9 cellular contexts compared by ENCODE assay signal in genomic region chrX:140765043-140765784, GRCh38. TPM values are rescaled to one million over a fixed set of nuclear protein-coding genes. Genes with fewer than 3 reads are reported as not detected.
DNase-seq lines count a peak whose midpoint lies in the region; ATAC-seq and TF ChIP-seq lines count a peak whose summit lies in the region.
"Had no signal": no experiment of that assay in that cellular context is flagged by ENCODE, and none has a peak within 500 bp of the region (broad histone marks: within the 10 kb centered on the region; RNA-seq: fewer than 3 reads in every experiment).

No MANE protein-coding gene starts in this region.

- H3K4me2 ChIP-seq in trophoblast cell (ENCODE audit: low read length): peak overlapping the region; percentile 72

- H3K18ac ChIP-seq in trophoblast cell (ENCODE audit: low read length): no peak overlapping the region

- POLR2A ChIA-PET in CD8-positive, alpha-beta T cell (lab: Charles Lee): no interaction called here

- no peak for DNase-seq in CD8-positive, alpha-beta T cell
- DNase-seq in NCI-H345 treated with DMSO at 0.1 percent for 48 hours (lab: John Stamatoyannopoulos, UW; ENCODE audit: unreplicated experiment) (peak; percentile 16), fibroblast of the aortic adventitia (ENCODE audit: low read depth) (peak; percentile 62), trophoblast cell (no peak), NOMO-1 treated with dmso at 0.1 percent for 144 hours (lab: John Stamatoyannopoulos, UW; ENCODE audit: unreplicated experiment) (no peak), NCI-H2196 (lab: John Stamatoyannopoulos, UW; ENCODE audit: unreplicated experiment) (no peak), epidermal melanocyte (ENCODE audit: insufficient read length, low spot score) (no peak), HuH-7 (ENCODE audit: low spot score) (no peak)

- H3K36me3 Mint-ChIP-seq in CD8-positive, alpha-beta T cell: no peaks in the 10 kb centered on the region
- H3K36me3 Mint-ChIP-seq: memory B cell had no signal

- H3K27me3 Mint-ChIP-seq in CD8-positive, alpha-beta T cell (ENCODE audit: low read depth): peaks cover 10% of the 10 kb centered on the region

- H3K23ac ChIP-seq in trophoblast cell (ENCODE audit: low read length): no peak overlapping the region

- peak overlapping the region; percentile 11 for H4K8ac ChIP-seq in trophoblast cell (ENCODE audit: low read depth, low read length)

- no peaks in the 10 kb centered on the region for H3K9me3 ChIP-seq in CD8-positive, alpha-beta T cell (ENCODE audit: low read length)
- no peaks in the 10 kb centered on the region for H3K9me3 ChIP-seq in trophoblast cell (ENCODE audit: insufficient read depth, low read depth, low read length)

- peak overlapping the region; percentile 23 for H3K4me3 ChIP-seq in CD8-positive, alpha-beta T cell (ENCODE audit: low read depth, low read length)
- H3K4me3 ChIP-seq in fibroblast of the aortic adventitia (ENCODE audit: low read depth, low read length) (peak overlapping the region; percentile 70), trophoblast cell (ENCODE audit: low read depth, low read length) (peak overlapping the region; percentile 51)

- H3K27ac Mint-ChIP-seq in CD8-positive, alpha-beta T cell: no peak overlapping the region
- H3K27ac Mint-ChIP-seq: memory B cell had no signal

- H4K12ac ChIP-seq in trophoblast cell (ENCODE audit: low read depth, low read length): no peak overlapping the region

- no peak overlapping the region for H3K27ac ChIP-seq in CD8-positive, alpha-beta T cell (ENCODE audit: low read depth, low read length)
- no peak overlapping the region for H3K27ac ChIP-seq in trophoblast cell (ENCODE audit: low read depth, low read length)

- no peak overlapping the region for H2BK120ac ChIP-seq in trophoblast cell (ENCODE audit: insufficient read depth, low read length, poor library complexity)

- peak overlapping the region; percentile 51 for H3K4me3 Mint-ChIP-seq in CD8-positive, alpha-beta T cell
- H3K4me3 Mint-ChIP-seq: memory B cell had no signal

- peaks cover 8% of the 10 kb centered on the region for H3K4me1 Mint-ChIP-seq in CD8-positive, alpha-beta T cell (ENCODE audit: low read depth)
- H3K4me1 Mint-ChIP-seq: memory B cell had no signal

- H3K4me1 ChIP-seq in CD8-positive, alpha-beta T cell (ENCODE audit: insufficient read depth, low read length): no peaks in the 10 kb centered on the region
- H3K4me1 ChIP-seq in trophoblast cell (ENCODE audit: control insufficient read depth in 1 of 2, insufficient read depth in 2 of 2, low read length in 2 of 2): no peaks in the 10 kb centered on the region

- H4K91ac ChIP-seq in trophoblast cell (ENCODE audit: low read depth, low read length): no peak overlapping the region

- no peak overlapping the region for H3K14ac ChIP-seq in trophoblast cell (ENCODE audit: low read length)

- H3K36me3 ChIP-seq in CD8-positive, alpha-beta T cell (ENCODE audit: insufficient read depth, low read length): no peaks in the 10 kb centered on the region
- H3K36me3 ChIP-seq in trophoblast cell (ENCODE audit: control insufficient read depth in 1 of 2, insufficient read depth in 2 of 2, low read length in 2 of 2): no peaks in the 10 kb centered on the region

- no peak overlapping the region for H2AK5ac ChIP-seq in trophoblast cell (ENCODE audit: low read length)

- H3K4ac ChIP-seq in trophoblast cell (ENCODE audit: low read depth, low read length): no peak overlapping the region

- intact Hi-C loops in CD8-positive, alpha-beta T cell (cut with DNase I, micrococcal nuclease): no loop called here

- no peak overlapping the region for H2BK5ac ChIP-seq in trophoblast cell (ENCODE audit: low read depth, low read length, poor library complexity)

- H3K27me3 ChIP-seq in CD8-positive, alpha-beta T cell (ENCODE audit: insufficient read depth, low read length): no peaks in the 10 kb centered on the region
- H3K27me3 ChIP-seq in trophoblast cell (ENCODE audit: insufficient read depth, low read length): no peaks in the 10 kb centered on the region

- no peak for ATAC-seq in CD8-positive, alpha-beta T cell

- H3K9me3 Mint-ChIP-seq in CD8-positive, alpha-beta T cell: no peaks in the 10 kb centered on the region
- H3K9me3 Mint-ChIP-seq: memory B cell had no signal

- no peak overlapping the region for H3K9ac ChIP-seq in trophoblast cell (ENCODE audit: low read length)

- CTCF ChIA-PET in CD8-positive, alpha-beta T cell (lab: Charles Lee): interaction anchor here (1.1 to 2.2 kb wide), 2 partner anchors 10 to 53 kb away, joined by 3 to 6 read pairs; no protein-coding TSS in a partner anchor

- WGBS in trophoblast cell (ENCODE audit: extremely low coverage, insufficient coverage, insufficient read length): no CpG with 5 or more reads among the region's 19 CpGs

- no peak for TF ChIP-seq CTCF in CD8-positive, alpha-beta T cell (IDR thresholded peaks at IDR 0.05)
- TF ChIP-seq CTCF in fibroblast of the aortic adventitia (IDR thresholded peaks at IDR 0.05; ENCODE audit: insufficient read depth, low read length): no peak

- H3K79me1 ChIP-seq in trophoblast cell (ENCODE audit: low read length): no peaks in the 10 kb centered on the region

- no peak overlapping the region for H2AFZ ChIP-seq in trophoblast cell (ENCODE audit: insufficient read depth, low read length, poor library complexity)

- no peak overlapping the region for H2BK12ac ChIP-seq in trophoblast cell (ENCODE audit: low read length)

- H3K79me2 ChIP-seq in trophoblast cell (ENCODE audit: control insufficient read depth, insufficient read depth, low read length, poor library complexity): no peaks in the 10 kb centered on the region

RNA-seq across cellular contexts. Expression of gene LINC00632, which starts 55.7 kb away (rescaled TPM):
- 1 to 10 TPM in 1 of 2 experiments, under 1 TPM in 1; 0.47 to 1.0 TPM for total RNA-seq in CD8-positive, alpha-beta T cell
- total RNA-seq in fibroblast of the aortic adventitia (ENCODE audit: low replicate concordance): 10.9 and 17.1 TPM in 2 replicates
- polyA plus RNA-seq in trophoblast cell (2013): 18.8 and 19.2 TPM in 2 replicates

Comparison
In these comparisons a context has a peak if more than half of its experiments do, and no peak if none do; other contexts are left out.
1. DNase-seq: peak in NCI-H345 treated with DMSO at 0.1 percent for 48 hours (single experiment) and fibroblast of the aortic adventitia (single experiment); none in CD8-positive, alpha-beta T cell (0 of 7), trophoblast cell (0 of 2), NOMO-1 treated with dmso at 0.1 percent for 144 hours (single experiment), NCI-H2196 (single experiment), epidermal melanocyte (single experiment) and HuH-7 (single experiment).
2. Peak in every context shown above with its lines, with median percentiles within 50 percentile points of each other: H3K4me3 ChIP-seq.